Comparison of ENCODE assay signal across 28 cellular contexts in genomic region chr9:3118081-3118480, GRCh38.
"Had no signal": no experiment of that assay in that cellular context is flagged by ENCODE, and none has a peak within 500 bp of the region (broad histone marks: within the 10 kb centered on the region; RNA-seq: fewer than 3 reads in every experiment).

No MANE protein-coding gene starts in this region.

- H3K27me3 Mint-ChIP-seq: activated B cell treated with CpG ODN at 0.5 μM for 24 hours; activated CD4-positive, alpha-beta T cell treated with anti-CD3 and anti-CD28 coated beads, Interleukin-2, amount 10 ng/mL, durations not matched to agents 24 days and 14 days; activated CD8-positive, alpha-beta memory T cell treated with anti-CD3 and anti-CD28 coated beads, Interleukin-2, amount 10 ng/mL, durations not matched to agents 7 days and 5 days; activated naive CD4-positive, alpha-beta T cell treated with anti-CD3 and anti-CD28 coated beads, Interleukin-2, amount 10 ng/mL, durations not matched to agents 7 days and 5 days had no signal

- H3K36me3 Mint-ChIP-seq: activated CD8-positive, alpha-beta memory T cell treated with anti-CD3 and anti-CD28 coated beads, Interleukin-2, amount 10 ng/mL, durations not matched to agents 7 days and 5 days; activated naive CD4-positive, alpha-beta T cell treated with anti-CD3 and anti-CD28 coated beads, Interleukin-2, amount 10 ng/mL, durations not matched to agents 7 days and 5 days; activated naive CD8-positive, alpha-beta T cell treated with anti-CD3 and anti-CD28 coated beads for 36 hours; T-cell had no signal

- FAIRE-seq: K562, TTC549 had no signal

- H3K4me3 Mint-ChIP-seq: activated B cell treated with CpG ODN at 0.5 μM for 24 hours; activated CD4-positive, alpha-beta T cell treated with anti-CD3 and anti-CD28 coated beads, Interleukin-2, amount 10 ng/mL, durations not matched to agents 24 days and 14 days; activated CD8-positive, alpha-beta memory T cell treated with anti-CD3 and anti-CD28 coated beads, Interleukin-2, amount 10 ng/mL, durations not matched to agents 7 days and 5 days; activated naive CD4-positive, alpha-beta T cell treated with anti-CD3 and anti-CD28 coated beads, Interleukin-2, amount 10 ng/mL, durations not matched to agents 7 days and 5 days; activated naive CD8-positive, alpha-beta T cell treated with anti-CD3 and anti-CD28 coated beads for 36 hours; activated T-cell treated with anti-CD3 and anti-CD28 coated beads, Interleukin-2, amount 50 U/mL, for 4 hours; T-cell had no signal

- H3K27ac ChIP-seq: SK-N-MC had no signal

- H3K9me3 Mint-ChIP-seq: activated CD4-positive, alpha-beta T cell treated with anti-CD3 and anti-CD28 coated beads, Interleukin-2, amount 10 ng/mL, durations not matched to agents 24 days and 14 days; activated naive CD4-positive, alpha-beta T cell treated with anti-CD3 and anti-CD28 coated beads, Interleukin-2, amount 10 ng/mL, durations not matched to agents 7 days and 5 days had no signal

- H3K4me1 Mint-ChIP-seq: activated B cell treated with CpG ODN at 0.5 μM for 24 hours; activated CD4-positive, alpha-beta T cell treated with anti-CD3 and anti-CD28 coated beads, Interleukin-2, amount 10 ng/mL, durations not matched to agents 24 days and 14 days; activated CD8-positive, alpha-beta memory T cell treated with anti-CD3 and anti-CD28 coated beads, Interleukin-2, amount 10 ng/mL, durations not matched to agents 7 days and 5 days; activated naive CD4-positive, alpha-beta T cell treated with anti-CD3 and anti-CD28 coated beads, Interleukin-2, amount 10 ng/mL, durations not matched to agents 7 days and 5 days; activated naive CD8-positive, alpha-beta T cell treated with anti-CD3 and anti-CD28 coated beads for 36 hours; T-cell had no signal

- DNase-seq: activated B cell treated with CpG ODN at 0.5 μM for 24 hours; activated CD4-positive, alpha-beta T cell treated with anti-CD3 and anti-CD28 coated beads for 1 hour; activated CD4-positive, alpha-beta T cell treated with anti-CD3 and anti-CD28 coated beads, Interleukin-2, amount 10 ng/mL, durations not matched to agents 24 days and 14 days; activated CD4-positive, alpha-beta T cell treated with anti-CD3 and anti-CD28 coated beads, Interleukin-2, amount 50 U/mL, for 48 hours; activated CD8-positive, alpha-beta memory T cell treated with anti-CD3 and anti-CD28 coated beads, Interleukin-2, amount 10 ng/mL, durations not matched to agents 7 days and 5 days; activated gamma-delta T cell treated with Interleukin-2 at 50 U/mL for 16 hours; activated naive CD4-positive, alpha-beta T cell treated with anti-CD3 and anti-CD28 coated beads, Interleukin-2, amount 10 ng/mL, durations not matched to agents 7 days and 5 days; activated naive CD8-positive, alpha-beta T cell treated with anti-CD3 and anti-CD28 coated beads for 36 hours; activated T-cell treated with anti-CD3 and anti-CD28 coated beads, Interleukin-2, amount 50 U/mL, for 4 hours; caudate nucleus; Karpas-422; NCI-H1105 treated with DMSO at 0.1 percent for 48 hours; NCI-H1436 treated with DMSO at 0.1 percent for 48 hours; NCI-H187; NCI-H2081; NCI-H2171; NCI-H2227 treated with DMSO at 0.1 percent for 48 hours; NCI-H526 treated with DMSO at 0.1 percent for 48 hours; NCI-H82; OCI-M1; RPMI8226; T-cell; T-helper 2 cell; T1000 had no signal

- H3K4me3 ChIP-seq: K562, SK-N-MC had no signal

- H3K27ac Mint-ChIP-seq: activated B cell treated with CpG ODN at 0.5 μM for 24 hours; activated CD4-positive, alpha-beta T cell treated with anti-CD3 and anti-CD28 coated beads, Interleukin-2, amount 10 ng/mL, durations not matched to agents 24 days and 14 days; activated CD8-positive, alpha-beta memory T cell treated with anti-CD3 and anti-CD28 coated beads, Interleukin-2, amount 10 ng/mL, durations not matched to agents 7 days and 5 days; activated naive CD4-positive, alpha-beta T cell treated with anti-CD3 and anti-CD28 coated beads, Interleukin-2, amount 10 ng/mL, durations not matched to agents 7 days and 5 days; activated naive CD8-positive, alpha-beta T cell treated with anti-CD3 and anti-CD28 coated beads for 36 hours; activated T-helper 2 cell treated with anti-CD3 and anti-CD28 coated beads, Interferon-gamma antibody, Interleukin-2, Interleukin-4, amounts not matched to agents 10 μg/mL and 5 μg/mL and 100 μg/mL, durations not matched to agents 14 hours and 24 hours and 36 hours; T-cell had no signal
